13 cellular contexts compared by ENCODE assay signal in the genomic region with DNA sequence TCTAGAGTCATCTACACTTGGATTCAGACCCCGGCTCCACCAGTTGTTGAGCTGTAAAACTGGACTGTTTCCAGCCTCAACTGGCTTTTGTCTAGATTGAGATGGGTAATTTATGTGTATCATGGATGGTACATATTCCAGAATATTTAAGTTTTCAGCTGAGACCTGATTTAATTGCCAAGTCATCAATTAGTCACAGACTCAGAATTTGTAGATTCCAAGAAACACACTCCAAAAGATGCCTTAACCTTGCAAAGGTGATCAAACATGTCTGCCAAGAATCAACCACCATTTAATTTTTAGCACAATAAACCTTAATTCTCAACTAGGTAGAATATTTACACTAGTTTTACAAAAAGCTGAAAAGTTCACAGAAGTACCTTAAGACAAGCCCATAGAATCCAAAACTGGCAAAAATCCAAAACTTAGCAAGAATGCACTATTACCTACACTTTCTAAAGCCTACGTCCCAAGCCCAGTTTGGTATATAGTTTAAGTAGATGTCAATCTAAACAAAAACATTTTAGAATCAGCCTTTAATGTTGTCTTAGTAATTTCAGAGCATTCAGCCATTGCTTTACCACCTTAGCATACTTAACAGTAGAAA. TPM values are rescaled to one million over a fixed set of nuclear protein-coding genes. Genes with fewer than 3 reads are reported as not detected.
DNase-seq lines count a peak whose midpoint lies in the region; ATAC-seq, FAIRE-seq and TF ChIP-seq lines count a peak whose summit lies in the region.
"Had no signal": no experiment of that assay in that cellular context is flagged by ENCODE, and none has a peak within 500 bp of the region (broad histone marks: within the 10 kb centered on the region; RNA-seq: fewer than 3 reads in every experiment).

No MANE protein-coding gene starts in this region.

- H3K27me3 ChIP-seq in CD4-positive, CD25-positive, alpha-beta regulatory T cell (ENCODE audit: control insufficient read depth, insufficient read depth, low read length) = no peaks in the 10 kb centered on the region
- H3K27me3 ChIP-seq in HCT116 (ENCODE audit: insufficient read depth, low read length) = no peaks in the 10 kb centered on the region

- no peak overlapping the region for H3K4me3 Mint-ChIP-seq in CD4-positive, CD25-positive, alpha-beta regulatory T cell
- peak overlapping the region; percentile 92 for H3K4me3 Mint-ChIP-seq in activated T-helper 17 cell treated with anti-CD3 and anti-CD28 coated beads, Interleukin-2, amount 50 U/mL, for 72 hours
- peak overlapping the region in 2 of 8 donors; percentile 40 to 92 for H3K4me3 Mint-ChIP-seq in naive B cell

- intact Hi-C loops in HCT116 (cut with micrococcal nuclease) = no loop called here
- intact Hi-C loops in kidney (cut with DNase I) = no loop called here

- H3K4me1 ChIP-seq in CD4-positive, CD25-positive, alpha-beta regulatory T cell (ENCODE audit: control insufficient read depth, insufficient read depth, low read length, poor library complexity, severe bottlenecking) = peaks cover 17% of the 10 kb centered on the region
- peaks cover 33 to 37% of the 10 kb centered on the region in 2 experiments for H3K4me1 ChIP-seq in HCT116 (ENCODE audit: control insufficient read depth in 1 of 2, insufficient read depth in 2 of 2, low read length in 2 of 2)
- peaks cover 13 to 22% of the 10 kb centered on the region in 2 donors for H3K4me1 ChIP-seq in kidney (ENCODE audit: control insufficient read depth in 1 of 2, insufficient read depth in 1 of 2, low read depth in 1 of 2, low read length in 2 of 2)

- no peaks in the 10 kb centered on the region for H3K36me3 ChIP-seq in CD4-positive, CD25-positive, alpha-beta regulatory T cell (ENCODE audit: control insufficient read depth, insufficient read depth, low read length)
- no peaks in the 10 kb centered on the region for H3K36me3 ChIP-seq in HCT116 (ENCODE audit: control insufficient read depth in 1 of 2, insufficient read depth in 2 of 2, low read length in 2 of 2)
- H3K36me3 ChIP-seq in kidney (ENCODE audit: control insufficient read depth in 1 of 2, insufficient read depth in 2 of 2, low read length in 2 of 2) = no peaks in the 10 kb centered on the region

- RAD21 ChIA-PET in HCT116 (lab: Charles Lee; ENCODE audit: low non-redundant PET in 1 of 2, low total read pairs in 2 of 2, uncharacterized antibody in 2 of 2, unreplicated experiment in 2 of 2) = interaction anchor here in 1 of 2 experiments (0.6 kb wide), 1 partner anchor 256 kb away, joined by 4 read pairs; no protein-coding TSS in a partner anchor

- H3K9me3 Mint-ChIP-seq in CD4-positive, CD25-positive, alpha-beta regulatory T cell = no peaks in the 10 kb centered on the region
- H3K9me3 Mint-ChIP-seq in activated T-helper 17 cell treated with anti-CD3 and anti-CD28 coated beads, Interleukin-2, amount 50 U/mL, for 72 hours = no peaks in the 10 kb centered on the region
- H3K9me3 Mint-ChIP-seq in naive B cell = no peaks in the 10 kb centered on the region

- no peak for FAIRE-seq in kidney (lab: Jason Lieb, UNC)
- FAIRE-seq: GM18507, small intestine had no signal

- H3K4me2 ChIP-seq in HCT116 (ENCODE audit: low read length) = peak overlapping the region; percentile 94

- peak overlapping the region; percentile 21; the same call in 1 of the 2 replicates for H3K9ac ChIP-seq in HCT116 (ENCODE audit: low read length)
- no peak overlapping the region for H3K9ac ChIP-seq in kidney (ENCODE audit: low read length in 2 of 2)

- H3K27ac ChIP-seq in CD4-positive, CD25-positive, alpha-beta regulatory T cell (ENCODE audit: insufficient read depth, low read length, poor library complexity, severe bottlenecking) = peak overlapping the region; percentile 79
- H3K27ac ChIP-seq in HCT116 (ENCODE audit: low read depth, low read length) (peak overlapping the region; percentile 51; the same call in 1 of the 2 replicates), kidney (ENCODE audit: low read depth in 2 of 2, low read length in 2 of 2) (no peak overlapping the region)

- no TSS peak for BruUV-seq in HCT116 (replicated peaks; lab: Mats Ljungman, UMichigan)

- no peaks in the 10 kb centered on the region for H3K9me2 ChIP-seq in HCT116 (ENCODE audit: insufficient read depth)

- no peak for TF ChIP-seq POLR2A in HCT116 (IDR thresholded peaks at IDR 0.05; ENCODE audit: borderline replicate concordance, extremely low read depth, insufficient read depth, insufficient read length)

- TF ChIP-seq CTCF in HCT116 (IDR thresholded peaks at IDR 0.05 in 2 of 3, conservative IDR thresholded peaks at IDR 0.05 in 1 of 3; ENCODE audit: borderline replicate concordance in 1 of 3, insufficient read depth in 1 of 3, low read depth in 2 of 3, low read length in 2 of 3) (no peak), kidney (IDR thresholded peaks at IDR 0.05; ENCODE audit: borderline replicate concordance, extremely low read depth, insufficient read depth) (no peak)

- no peaks in the 10 kb centered on the region for H3K36me3 Mint-ChIP-seq in CD4-positive, CD25-positive, alpha-beta regulatory T cell
- peaks cover under 1% of the 10 kb centered on the region for H3K36me3 Mint-ChIP-seq in activated T-helper 17 cell treated with anti-CD3 and anti-CD28 coated beads, Interleukin-2, amount 50 U/mL, for 72 hours (ENCODE audit: low read depth)
- no peaks in the 10 kb centered on the region for H3K36me3 Mint-ChIP-seq in naive B cell

- H3K79me2 ChIP-seq in HCT116 (ENCODE audit: insufficient read depth, low read length) = peaks cover 96% of the 10 kb centered on the region

- POLR2A ChIA-PET in HCT116 (lab: Charles Lee) = no interaction called here

- CTCF ChIA-PET in HCT116 (lab: Charles Lee) = no interaction called here

- H3K9me3 ChIP-seq in CD4-positive, CD25-positive, alpha-beta regulatory T cell (ENCODE audit: control insufficient read depth in 2 of 2, low read length in 2 of 2) = no peaks in the 10 kb centered on the region
- no peaks in the 10 kb centered on the region for H3K9me3 ChIP-seq in HCT116 (ENCODE audit: control insufficient read depth in 1 of 2, insufficient read depth in 1 of 2, low read depth in 1 of 2, low read length in 2 of 2)
- no peaks in the 10 kb centered on the region for H3K9me3 ChIP-seq in kidney (ENCODE audit: control insufficient read depth in 1 of 2, low read length in 2 of 2)

- no peak overlapping the region for H2AFZ ChIP-seq in HCT116 (ENCODE audit: low read depth, low read length, poor library complexity, severe bottlenecking)

- peaks cover 4% of the 10 kb centered on the region; the same call in 1 of the 2 replicates for H4K20me1 ChIP-seq in HCT116 (ENCODE audit: insufficient read depth)

- H3K4me1 Mint-ChIP-seq in CD4-positive, CD25-positive, alpha-beta regulatory T cell = peaks cover 26 to 41% (median 33%) of the 10 kb centered on the region in 4 donors
- peaks cover 20% of the 10 kb centered on the region for H3K4me1 Mint-ChIP-seq in activated T-helper 17 cell treated with anti-CD3 and anti-CD28 coated beads, Interleukin-2, amount 50 U/mL, for 72 hours
- peaks cover 38 to 63% (median 60%) of the 10 kb centered on the region in 3 donors for H3K4me1 Mint-ChIP-seq in naive B cell

- ATAC-seq in CD4-positive, CD25-positive, alpha-beta regulatory T cell (ENCODE audit: low read depth in 2 of 2) = no peak
- ATAC-seq in HCT116 = no peak
- no peak for ATAC-seq in activated T-helper 17 cell treated with anti-CD3 and anti-CD28 coated beads, Interleukin-2, amount 50 U/mL, for 72 hours (replicated peaks)
- ATAC-seq in naive B cell (ENCODE audit: low read depth in 2 of 2) = no peak

- H3K27me3 Mint-ChIP-seq in CD4-positive, CD25-positive, alpha-beta regulatory T cell = no peaks in the 10 kb centered on the region
- no peaks in the 10 kb centered on the region for H3K27me3 Mint-ChIP-seq in activated T-helper 17 cell treated with anti-CD3 and anti-CD28 coated beads, Interleukin-2, amount 50 U/mL, for 72 hours
- H3K27me3 Mint-ChIP-seq in naive B cell = no peaks in the 10 kb centered on the region

- no peak overlapping the region for H3K27ac Mint-ChIP-seq in CD4-positive, CD25-positive, alpha-beta regulatory T cell
- H3K27ac Mint-ChIP-seq in activated T-helper 17 cell treated with anti-CD3 and anti-CD28 coated beads, Interleukin-2, amount 50 U/mL, for 72 hours = peak overlapping the region; percentile 92
- H3K27ac Mint-ChIP-seq in naive B cell = peak overlapping the region in 4 of 6 donors; percentile 17 to 90 (median 22)

- no peak for DNase-seq in CD4-positive, CD25-positive, alpha-beta regulatory T cell
- DNase-seq in HCT116 (ENCODE audit: low read depth, low spot score) (no peak), naive B cell (no peak), kidney (no peak), kidney tubule cell (ENCODE audit: low spot score) (no peak), HPDE6-E6E7 (ENCODE audit: extremely low spot score) (no peak), NCI-H128 (lab: John Stamatoyannopoulos, UW; ENCODE audit: unreplicated experiment) (no peak)
- DNase-seq: DMS53, hippocampal formation, NCI-H526 treated with DMSO at 0.1 percent for 48 hours, small intestine had no signal

- H3K4me3 ChIP-seq in CD4-positive, CD25-positive, alpha-beta regulatory T cell (ENCODE audit: low read depth, low read length) = no peak overlapping the region
- H3K4me3 ChIP-seq in HCT116 (replicated peaks in 1 of 2; ENCODE audit: low read depth in 1 of 2, low read length in 2 of 2) (no peak overlapping the region), kidney (ENCODE audit: low read length in 2 of 2) (no peak overlapping the region)

- TF ChIP-seq RAD21 in HCT116 (IDR thresholded peaks at IDR 0.05; ENCODE audit: low read depth) = no peak

TF ChIP-seq in HCT116, 20 proteins besides CTCF, POLR2A, EP300 and RAD21 (continues in another document):
- TF ChIP-seq SP1 (IDR thresholded peaks at IDR 0.05; ENCODE audit: low read depth) (no peak), YY1 (IDR thresholded peaks at IDR 0.05; ENCODE audit: extremely low read depth, insufficient replicate concordance, low read depth, low read length) (no peak), SIN3A (IDR thresholded peaks at IDR 0.05; ENCODE audit: low read depth) (no peak), ELF1 (IDR thresholded peaks at IDR 0.05; ENCODE audit: borderline replicate concordance, low read depth) (no peak)

RNA-seq across cellular contexts. Expression of gene SIAH1, which starts 17.7 kb away (rescaled TPM):
- total RNA-seq in CD4-positive, CD25-positive, alpha-beta regulatory T cell = 34.0 TPM
- polyA plus RNA-seq in CD4-positive, CD25-positive, alpha-beta regulatory T cell = 10 to 100 TPM in 2 of 4 donors, 1 to 10 TPM in 2; 6.6 to 15.6 (median 10.6) TPM
- total RNA-seq in HCT116 (2021; ENCODE audit: unreplicated experiment) (22.7 TPM), kidney (26.8 TPM)
- polyA plus RNA-seq in HCT116 (2012) = 13.1 and 16.2 TPM in 2 replicates
- total RNA-seq in activated T-helper 17 cell treated with anti-CD3 and anti-CD28 coated beads, Interleukin-2, amount 50 U/mL, for 72 hours = 10 to 100 TPM; 15.0 to 16.5 TPM
- polyA plus RNA-seq in naive B cell (ENCODE audit: low read depth in 6 of 6) (10 to 100 TPM; 17.2 to 31.9 (median 24.0) TPM), kidney (ENCODE audit: insufficient read depth, low read depth, low replicate concordance) (12.7 TPM)

Comparison
In these comparisons a context has a peak if more than half of its experiments do, and no peak if none do; other contexts are left out.
1. H3K27ac ChIP-seq: peak in CD4-positive, CD25-positive, alpha-beta regulatory T cell (single experiment) and HCT116 (single experiment); none in kidney (0 of 2).
2. H3K27ac Mint-ChIP-seq: peak in activated T-helper 17 cell treated with anti-CD3 and anti-CD28 coated beads, Interleukin-2, amount 50 U/mL, for 72 hours (single experiment) and naive B cell (4 of 6); none in CD4-positive, CD25-positive, alpha-beta regulatory T cell (0 of 3).